ENCODE assay signal across 13 cellular contexts in genomic region chr9:72205513-72205912, GRCh38. TPM values are rescaled to one million over a fixed set of nuclear protein-coding genes. Genes with fewer than 3 reads are reported as not detected.
DNase-seq lines count a peak whose midpoint lies in the region; ATAC-seq and TF ChIP-seq lines count a peak whose summit lies in the region.
"Had no signal": no experiment of that assay in that cellular context is flagged by ENCODE, and none has a peak within 500 bp of the region (broad histone marks: within the 10 kb centered on the region; RNA-seq: fewer than 3 reads in every experiment).

No MANE protein-coding gene starts in this region.

- H2AFZ ChIP-seq in osteoblast (ENCODE audit: low read length), result no peak overlapping the region
- H2AFZ ChIP-seq: PC-9 had no signal

- DNase-seq in astrocyte of the hippocampus (ENCODE audit: low read depth, low spot score), result peak; percentile 16
- no peak for DNase-seq in ACHN
- no peak for DNase-seq in osteoblast (ENCODE audit: insufficient read length, low spot score, missing footprints)
- DNase-seq in activated CD4-positive, alpha-beta memory T cell treated with anti-CD3 and anti-CD28 coated beads, Interleukin-2, amount 10 ng/mL, durations not matched to agents 7 days and 5 days, result no peak
- no peak for DNase-seq in activated CD4-positive, alpha-beta T cell treated with anti-CD3 and anti-CD28 coated beads, Interleukin-2, amount 50 U/mL, for 1 hour
- DNase-seq: activated CD4-positive, alpha-beta T cell treated with anti-CD3 and anti-CD28 coated beads for 1 hour; H7; PC-9; uterus had no signal

- H3K4me2 ChIP-seq in osteoblast (ENCODE audit: insufficient read depth, low read length), result no peak overlapping the region
- H3K4me2 ChIP-seq: PC-9 had no signal

- H3K9me3 ChIP-seq in osteoblast (ENCODE audit: low read depth, low read length), result no peaks in the 10 kb centered on the region
- H3K9me3 ChIP-seq: uterus had no signal

- CTCF ChIA-PET in activated CD4-positive, alpha-beta memory T cell treated with anti-CD3 and anti-CD28 coated beads, Interleukin-2, amount 10 ng/mL, durations not matched to agents 7 days and 5 days (lab: Charles Lee), result no interaction called here

- H3K79me2 ChIP-seq in osteoblast (ENCODE audit: insufficient read depth, low read length), result no peaks in the 10 kb centered on the region

- TF ChIP-seq CTCF in osteoblast (IDR thresholded peaks at IDR 0.05; ENCODE audit: extremely low read depth, low read depth, low read length), result no peak

- H3K4me3 Mint-ChIP-seq in activated CD4-positive, alpha-beta memory T cell treated with anti-CD3 and anti-CD28 coated beads, Interleukin-2, amount 10 ng/mL, durations not matched to agents 7 days and 5 days, result no peak overlapping the region

- no peaks in the 10 kb centered on the region for H3K4me1 ChIP-seq in osteoblast (ENCODE audit: insufficient read depth, low read length)
- H3K4me1 ChIP-seq: uterus had no signal

- no peaks in the 10 kb centered on the region for H3K4me1 Mint-ChIP-seq in activated CD4-positive, alpha-beta memory T cell treated with anti-CD3 and anti-CD28 coated beads, Interleukin-2, amount 10 ng/mL, durations not matched to agents 7 days and 5 days

- H3K27ac Mint-ChIP-seq in activated CD4-positive, alpha-beta memory T cell treated with anti-CD3 and anti-CD28 coated beads, Interleukin-2, amount 10 ng/mL, durations not matched to agents 7 days and 5 days, result no peak overlapping the region

- H3K36me3 Mint-ChIP-seq in activated CD4-positive, alpha-beta memory T cell treated with anti-CD3 and anti-CD28 coated beads, Interleukin-2, amount 10 ng/mL, durations not matched to agents 7 days and 5 days (ENCODE audit: low read depth), result no peaks in the 10 kb centered on the region

- H3K4me3 ChIP-seq in osteoblast (ENCODE audit: insufficient read depth, low read length), result no peak overlapping the region
- H3K4me3 ChIP-seq: PC-9, uterus had no signal

- H3K36me3 ChIP-seq in osteoblast (ENCODE audit: insufficient read depth, low read length), result no peaks in the 10 kb centered on the region
- H3K36me3 ChIP-seq: uterus had no signal

- H3K9me3 Mint-ChIP-seq in activated CD4-positive, alpha-beta memory T cell treated with anti-CD3 and anti-CD28 coated beads, Interleukin-2, amount 10 ng/mL, durations not matched to agents 7 days and 5 days, result no peaks in the 10 kb centered on the region

- H3K27me3 Mint-ChIP-seq in activated CD4-positive, alpha-beta memory T cell treated with anti-CD3 and anti-CD28 coated beads, Interleukin-2, amount 10 ng/mL, durations not matched to agents 7 days and 5 days, result peaks cover 13% of the 10 kb centered on the region

- POLR2A ChIA-PET in activated CD4-positive, alpha-beta memory T cell treated with anti-CD3 and anti-CD28 coated beads, Interleukin-2, amount 10 ng/mL, durations not matched to agents 7 days and 5 days (lab: Charles Lee), result no interaction called here

- no peaks in the 10 kb centered on the region for H4K20me1 ChIP-seq in osteoblast (ENCODE audit: insufficient read depth, low read length)

- peak; percentile 39 for ATAC-seq in GM18508 (IDR thresholded peaks at IDR 0.05; ENCODE audit: insufficient read depth, unreplicated experiment)
- peak; percentile 63 for ATAC-seq in GM19467 (IDR thresholded peaks at IDR 0.05; ENCODE audit: unreplicated experiment)
- peak; percentile 65 for ATAC-seq in HG02981 (IDR thresholded peaks at IDR 0.05; ENCODE audit: unreplicated experiment)

- in situ Hi-C loops in ACHN (cut with HindIII; ENCODE audit: low pct_ligation_motif_present, low pct_unique_long_range_greater_than_20kb, low sequenced_read_pairs), result no loop called here

- no peaks in the 10 kb centered on the region for H3K27me3 ChIP-seq in osteoblast (ENCODE audit: insufficient read depth, low read length)
- H3K27me3 ChIP-seq: uterus had no signal

- no peak overlapping the region for H3K27ac ChIP-seq in osteoblast (ENCODE audit: low read depth, low read length)
- H3K27ac ChIP-seq: PC-9, uterus had no signal

RNA-seq across cellular contexts. Expression of gene GDA, which starts 56.3 kb away (rescaled TPM):
- not detected in 2 replicates for total RNA-seq in osteoblast
- total RNA-seq in activated CD4-positive, alpha-beta memory T cell treated with anti-CD3 and anti-CD28 coated beads, Interleukin-2, amount 10 ng/mL, durations not matched to agents 7 days and 5 days, result not detected
- total RNA-seq: osteocyte had no signal
